8 cellular contexts compared by ENCODE assay signal in the genomic region with DNA sequence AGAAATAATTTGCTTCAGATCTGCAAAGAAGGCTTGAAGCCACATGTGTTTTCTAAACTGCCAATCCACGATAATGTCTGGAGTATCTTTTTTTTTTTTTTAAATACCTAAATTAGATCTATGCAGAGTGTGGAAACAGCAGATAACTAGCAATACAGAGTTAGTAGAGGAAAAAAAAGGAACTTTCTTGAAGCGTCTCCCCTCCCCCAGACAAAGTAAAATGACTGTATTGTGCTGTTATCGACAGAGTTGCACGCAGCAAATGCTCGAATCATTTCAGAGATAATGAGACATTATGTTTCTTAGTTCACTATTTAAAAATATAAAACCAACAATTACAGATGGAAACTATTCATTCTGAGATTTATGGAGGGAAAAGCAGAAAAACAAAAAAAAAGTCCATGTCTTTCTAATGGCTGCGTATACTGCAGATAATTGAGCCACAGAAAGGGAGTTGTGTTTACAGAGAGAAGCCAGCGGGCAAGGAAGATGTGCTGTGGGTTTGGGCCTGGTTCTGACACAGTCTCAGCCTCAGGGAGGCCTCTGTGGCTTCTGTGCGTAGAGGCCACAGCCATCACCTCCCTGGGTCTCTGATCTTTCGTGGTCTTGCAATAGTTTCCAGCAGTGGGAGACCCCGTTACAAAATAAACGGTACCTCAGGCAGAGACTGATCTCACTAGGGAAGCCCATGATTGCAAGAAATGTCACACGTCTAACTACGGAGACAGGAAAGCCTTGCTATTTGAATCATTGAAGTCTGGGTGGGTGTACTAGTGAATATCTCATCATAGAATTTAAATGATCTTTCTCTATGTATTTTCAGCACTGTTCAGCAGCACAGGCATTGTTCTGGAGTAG. TPM values are rescaled to one million over a fixed set of nuclear protein-coding genes. Genes with fewer than 3 reads are reported as not detected.
DNase-seq lines count a peak whose midpoint lies in the region; ATAC-seq, FAIRE-seq and TF ChIP-seq lines count a peak whose summit lies in the region.

No MANE protein-coding gene starts in this region.

- BruUV-seq in Calu3 (replicated peaks; lab: Mats Ljungman, UMichigan) (no TSS peak), Panc1 (replicated peaks; lab: Mats Ljungman, UMichigan) (no TSS peak)

- WGBS in suprapubic skin, result 56% methylated on average over 13 of the region's 13 CpGs
- 54 to 60% methylated on average over 13 of the region's 13 CpGs for WGBS in lower leg skin, 2 donors

- in situ Hi-C loops in Panc1 (cut with HindIII; ENCODE audit: low pct_unique_long_range_greater_than_20kb, low sequenced_read_pairs), result no loop called here

- H3K27me3 Mint-ChIP-seq in Calu3 (ENCODE audit: unreplicated experiment), result no peaks in the 10 kb centered on the region
- no peaks in the 10 kb centered on the region for H3K27me3 Mint-ChIP-seq in activated naive CD8-positive, alpha-beta T cell

- no peak for FAIRE-seq in frontal cortex (lab: Jason Lieb, UNC)

- H3K27ac Mint-ChIP-seq in Calu3 (ENCODE audit: unreplicated experiment), result peak overlapping the region; percentile 85
- H3K27ac Mint-ChIP-seq in activated naive CD8-positive, alpha-beta T cell, result no peak overlapping the region

- no peaks in the 10 kb centered on the region for H3K9me3 ChIP-seq in Panc1 (ENCODE audit: control insufficient read depth, insufficient read depth, low read depth, low read length)
- H3K9me3 ChIP-seq in lower lobe of right lung, result no peaks in the 10 kb centered on the region
- H3K9me3 ChIP-seq in suprapubic skin, result no peaks in the 10 kb centered on the region

- H3K27me3 ChIP-seq in Panc1 (ENCODE audit: control insufficient read depth, insufficient read depth, low read length) (no peaks in the 10 kb centered on the region), lower lobe of right lung (ENCODE audit: low read depth) (no peaks in the 10 kb centered on the region), suprapubic skin (no peaks in the 10 kb centered on the region)

- ATAC-seq in Panc1 (0 out of 2 replicates have a peak, but pooled peaks have one; percentile 2), lower lobe of right lung (peak in 1 of 2 donors; percentile 2), GM18861 (IDR thresholded peaks at IDR 0.05; ENCODE audit: unreplicated experiment) (no peak)

- CTCF ChIA-PET in Calu3 (lab: Charles Lee), result no interaction called here
- CTCF ChIA-PET in Panc1 (lab: Charles Lee), result no interaction called here

- TF ChIP-seq CTCF in Calu3 (IDR thresholded peaks at IDR 0.05; ENCODE audit: unreplicated experiment), result no peak
- no peak for TF ChIP-seq CTCF in Panc1 (IDR thresholded peaks at IDR 0.05)
- no peak for TF ChIP-seq CTCF in lower lobe of right lung (IDR thresholded peaks at IDR 0.05)
- no peak for TF ChIP-seq CTCF in suprapubic skin (IDR thresholded peaks at IDR 0.05)
- no peak for TF ChIP-seq CTCF in lower leg skin (IDR thresholded peaks at IDR 0.05)

- H3K4me1 ChIP-seq in Panc1 (ENCODE audit: control insufficient read depth, insufficient read depth, low read length) (peaks cover 63% of the 10 kb centered on the region), lower lobe of right lung (peaks cover 56% of the 10 kb centered on the region), suprapubic skin (peaks cover 51% of the 10 kb centered on the region)

- intact Hi-C loops in Calu3 (cut with micrococcal nuclease; ENCODE audit: unreplicated experiment), result loop anchor here (2.0 to 10.0 kb wide), 2 partner anchors 17 to 961 kb away; no protein-coding TSS in a partner anchor
- intact Hi-C loops in Panc1 (cut with micrococcal nuclease; ENCODE audit: unreplicated experiment), result loop anchor here (2.0 kb wide), 1 partner anchor 17 kb away; no protein-coding TSS in a partner anchor
- intact Hi-C loops in lower lobe of right lung (cut with DNase I), result no loop called here
- intact Hi-C loops in lower leg skin (cut with DNase I; ENCODE audit: low total_unique reads), result no loop called here

- H3K4me3 Mint-ChIP-seq in Calu3 (ENCODE audit: low read depth, unreplicated experiment), result peak overlapping the region; percentile 51
- peak overlapping the region; percentile 82 for H3K4me3 Mint-ChIP-seq in activated naive CD8-positive, alpha-beta T cell

- peaks cover 38% of the 10 kb centered on the region for H3K4me1 Mint-ChIP-seq in Calu3 (ENCODE audit: low read depth, unreplicated experiment)
- H3K4me1 Mint-ChIP-seq in activated naive CD8-positive, alpha-beta T cell (ENCODE audit: low read depth), result peaks cover 18% of the 10 kb centered on the region

- H3K36me3 ChIP-seq in Panc1 (ENCODE audit: control insufficient read depth, insufficient read depth, low read length) (no peaks in the 10 kb centered on the region), lower lobe of right lung (no peaks in the 10 kb centered on the region), suprapubic skin (no peaks in the 10 kb centered on the region)

- POLR2A ChIA-PET in Panc1 (lab: Charles Lee), result interaction anchor here (1.0 kb wide), 1 partner anchor 25 kb away, joined by 3 read pairs; no protein-coding TSS in a partner anchor

- no peaks in the 10 kb centered on the region for H3K9me3 Mint-ChIP-seq in Calu3 (ENCODE audit: low read depth, unreplicated experiment)
- H3K9me3 Mint-ChIP-seq in activated naive CD8-positive, alpha-beta T cell (ENCODE audit: low read depth), result no peaks in the 10 kb centered on the region

- no peak for TF ChIP-seq EP300 in suprapubic skin (IDR thresholded peaks at IDR 0.05)

- TF ChIP-seq POLR2A in suprapubic skin (IDR thresholded peaks at IDR 0.05) (peak in 1 of 2 donors; percentile 21), lower leg skin (IDR thresholded peaks at IDR 0.05) (no peak)

- peaks cover 39% of the 10 kb centered on the region for H3K36me3 Mint-ChIP-seq in Calu3 (ENCODE audit: insufficient read depth, unreplicated experiment)
- peaks cover 2% of the 10 kb centered on the region for H3K36me3 Mint-ChIP-seq in activated naive CD8-positive, alpha-beta T cell

- peak overlapping the region in 1 of 2 experiments; percentile 13; a peak in 1 of 4 replicates for H3K4me3 ChIP-seq in Panc1 (ENCODE audit: low read depth in 2 of 2, low read length in 2 of 2)
- no peak overlapping the region for H3K4me3 ChIP-seq in lower lobe of right lung
- H3K4me3 ChIP-seq in suprapubic skin, result no peak overlapping the region
- H3K4me3 ChIP-seq in lower leg skin (ENCODE audit: low read depth, poor library complexity, severe bottlenecking), result no peak overlapping the region

- H3K27ac ChIP-seq in Panc1 (ENCODE audit: low read length), result peak overlapping the region; percentile 87
- H3K27ac ChIP-seq in lower lobe of right lung, result peak overlapping the region; percentile 89
- H3K27ac ChIP-seq in suprapubic skin, result peak overlapping the region; percentile 94

- DNase-seq in Calu3 (no peak), Panc1 (ENCODE audit: low read depth, low spot score) (no peak), lower lobe of right lung (no peak), suprapubic skin (ENCODE audit: low spot score in 2 of 2) (no peak), lower leg skin (ENCODE audit: low spot score in 2 of 2) (no peak), frontal cortex (ENCODE audit: low spot score in 2 of 2) (no peak)

RNA-seq across cellular contexts. Expression of gene KLF6, which starts 19.1 kb away (rescaled TPM):
- 140 and 161 TPM in 2 replicates for total RNA-seq in Calu3 (2022)
- total RNA-seq in Panc1 (2021; ENCODE audit: unreplicated experiment), result 177 TPM
- 108 TPM for polyA plus RNA-seq in Panc1 (2012; ENCODE audit: insufficient read length)
- 242 TPM for total RNA-seq in lower lobe of right lung
- 100 to 1,000 TPM; 242 to 484 (median 276) TPM for total RNA-seq in suprapubic skin
- total RNA-seq in lower leg skin, result 100 to 1,000 TPM; 127 to 533 (median 179) TPM
- total RNA-seq in frontal cortex, result 67.3 TPM

Comparison
In these comparisons a context has a peak if more than half of its experiments do, and no peak if none do; other contexts are left out.
1. intact Hi-C loops: an anchor here in Calu3 (2.0 to 10.0 kb wide) and Panc1 (2.0 kb wide); none called in lower lobe of right lung and lower leg skin.